13 cellular contexts compared by ENCODE assay signal in the genomic region with DNA sequence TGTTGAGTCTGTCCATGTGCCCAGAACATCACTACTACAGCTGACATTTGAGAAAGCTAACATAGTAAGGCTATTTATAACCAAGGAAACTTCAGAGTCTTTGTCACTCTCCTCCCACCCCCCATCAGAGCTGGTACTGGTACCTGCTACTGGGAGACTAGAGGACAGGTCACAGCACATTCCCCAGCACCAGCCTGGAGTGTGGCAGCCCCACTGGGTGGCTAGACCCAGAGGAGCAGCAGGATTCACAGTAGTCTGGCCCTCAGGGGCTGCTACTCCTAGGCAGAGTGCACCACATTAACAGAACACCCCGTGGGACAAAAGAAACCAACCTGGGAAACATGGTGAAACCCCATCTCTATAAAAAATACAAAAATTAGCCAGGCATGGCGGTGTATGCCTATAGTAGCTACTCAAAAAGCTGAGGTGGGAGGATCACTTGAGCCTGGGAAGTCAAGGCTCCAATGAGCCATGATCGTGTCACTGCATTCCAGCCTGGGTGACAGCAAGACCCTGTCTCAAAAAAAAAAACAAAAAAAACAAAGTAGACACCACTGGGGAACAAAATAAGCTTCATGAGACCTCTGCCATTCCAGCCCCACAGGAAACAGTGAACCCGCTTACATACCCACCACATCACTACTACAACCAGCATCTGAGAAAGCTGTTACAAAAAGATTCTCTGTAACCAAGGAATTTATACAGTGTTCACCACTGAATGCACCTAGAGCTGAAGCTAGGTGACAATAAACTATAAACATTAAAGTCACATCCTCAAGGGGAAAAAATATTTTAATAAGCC. TPM values are rescaled to one million over a fixed set of nuclear protein-coding genes. Genes with fewer than 3 reads are reported as not detected.
A peak's percentile ranks its signal among the peaks of the same experiment; 100 is the strongest.
DNase-seq lines count a peak whose midpoint lies in the region; ATAC-seq and TF ChIP-seq lines count a peak whose summit lies in the region.
"Had no signal": no experiment of that assay in that cellular context is flagged by ENCODE, and none has a peak within 500 bp of the region (broad histone marks: within the 10 kb centered on the region; RNA-seq: fewer than 3 reads in every experiment).

No MANE protein-coding gene starts in this region.

- in situ Hi-C loops in GM23248 (cut with MboI), result no loop called here

- H3K27ac Mint-ChIP-seq in CD8-positive, alpha-beta T cell, result peak overlapping the region; percentile 93
- H3K27ac Mint-ChIP-seq in activated CD8-positive, alpha-beta T cell treated with anti-CD3 and anti-CD28 coated beads, Interleukin-2, amount 10 ng/mL, durations not matched to agents 7 days and 5 days, result peak overlapping the region; percentile 90
- H3K27ac Mint-ChIP-seq in naive thymus-derived CD8-positive, alpha-beta T cell, result peak overlapping the region; percentile 88 to 96 (median 94)
- no peak overlapping the region for H3K27ac Mint-ChIP-seq in WTC11

- POLR2A ChIA-PET in CD8-positive, alpha-beta T cell (lab: Charles Lee), result interaction anchor here (0.6 to 4.7 kb wide), 10 partner anchors 17 to 246 kb away, joined by 3 to 42 read pairs (median 4); a partner anchor contains a TSS
- POLR2A ChIA-PET in activated CD8-positive, alpha-beta T cell treated with anti-CD3 and anti-CD28 coated beads, Interleukin-2, amount 10 ng/mL, durations not matched to agents 7 days and 5 days (lab: Charles Lee), result interaction anchor here (0.9 to 4.5 kb wide), 9 partner anchors 13 to 252 kb away, joined by 3 to 60 read pairs (median 7); a partner anchor contains a TSS
- POLR2A ChIA-PET in naive thymus-derived CD8-positive, alpha-beta T cell (lab: Charles Lee), result interaction anchor here (0.6 to 9.8 kb wide), 9 partner anchors 11 to 248 kb away, joined by 3 to 140 read pairs (median 4); a partner anchor contains a TSS
- POLR2A ChIA-PET in WTC11 (lab: Charles Lee), result no interaction called here

- peak overlapping the region; percentile 38 for H3K27ac ChIP-seq in CD8-positive, alpha-beta T cell (ENCODE audit: low read depth, low read length)
- H3K27ac ChIP-seq in GM23248, result no peak overlapping the region

- no peak overlapping the region for H3K9ac ChIP-seq in GM23248

- H3K4me2 ChIP-seq in GM23248 (ENCODE audit: unreplicated experiment), result peak overlapping the region; percentile 24

- no peaks in the 10 kb centered on the region for H3K27me3 Mint-ChIP-seq in CD8-positive, alpha-beta T cell (ENCODE audit: low read depth)
- no peaks in the 10 kb centered on the region for H3K27me3 Mint-ChIP-seq in activated CD8-positive, alpha-beta T cell treated with anti-CD3 and anti-CD28 coated beads, Interleukin-2, amount 10 ng/mL, durations not matched to agents 7 days and 5 days (ENCODE audit: low read depth)
- no peaks in the 10 kb centered on the region for H3K27me3 Mint-ChIP-seq in naive thymus-derived CD8-positive, alpha-beta T cell
- no peaks in the 10 kb centered on the region for H3K27me3 Mint-ChIP-seq in WTC11 (ENCODE audit: low read depth)

- WGBS in GM23248 (ENCODE audit: low coverage in 1 of 2, low lambda C conversion rate in 2 of 2, missing lambda C conversion rate in 2 of 2), 2 experiments, result 82 to 85% methylated on average over 4 of the region's 4 CpGs

- TF ChIP-seq CTCF in CD8-positive, alpha-beta T cell (IDR thresholded peaks at IDR 0.05), result no peak
- TF ChIP-seq CTCF in WTC11 (IDR thresholded peaks at IDR 0.05), result no peak

- H3K4me3 ChIP-seq in CD8-positive, alpha-beta T cell (ENCODE audit: low read depth, low read length), result peak overlapping the region; percentile 24
- no peak overlapping the region for H3K4me3 ChIP-seq in GM23248

- H3K9me2 ChIP-seq in GM23248 (ENCODE audit: insufficient read depth), result no peaks in the 10 kb centered on the region

- no peak overlapping the region for H2AFZ ChIP-seq in GM23248

- intact Hi-C loops in CD8-positive, alpha-beta T cell (cut with DNase I, micrococcal nuclease), result loop anchor here in 1 of 2 experiments (1.0 to 5.0 kb wide), 3 partner anchors 26 to 243 kb away; a partner anchor contains a TSS

- no peaks in the 10 kb centered on the region for H3F3A ChIP-seq in GM23248 (ENCODE audit: insufficient read depth)

- ATAC-seq in CD8-positive, alpha-beta T cell, result peak; percentile 49
- ATAC-seq in activated CD8-positive, alpha-beta T cell treated with anti-CD3 and anti-CD28 coated beads, Interleukin-2, amount 10 ng/mL, durations not matched to agents 7 days and 5 days, result peak; percentile 52
- ATAC-seq in naive thymus-derived CD8-positive, alpha-beta T cell, result peak; percentile 74 to 81
- ATAC-seq in WTC11, result no peak

- peaks cover 78% of the 10 kb centered on the region for H3K4me1 Mint-ChIP-seq in CD8-positive, alpha-beta T cell (ENCODE audit: low read depth)
- peaks cover 86% of the 10 kb centered on the region for H3K4me1 Mint-ChIP-seq in activated CD8-positive, alpha-beta T cell treated with anti-CD3 and anti-CD28 coated beads, Interleukin-2, amount 10 ng/mL, durations not matched to agents 7 days and 5 days (ENCODE audit: low read depth)
- H3K4me1 Mint-ChIP-seq in naive thymus-derived CD8-positive, alpha-beta T cell, result peaks cover 50 to 76% (median 70%) of the 10 kb centered on the region in 4 donors
- H3K4me1 Mint-ChIP-seq in WTC11, result no peaks in the 10 kb centered on the region

- CTCF ChIA-PET in CD8-positive, alpha-beta T cell (lab: Charles Lee), result interaction anchor here (1.2 to 2.2 kb wide), 3 partner anchors 27 to 33 kb away, joined by 4 to 8 read pairs (median 6); a partner anchor contains a TSS
- CTCF ChIA-PET in activated CD8-positive, alpha-beta T cell treated with anti-CD3 and anti-CD28 coated beads, Interleukin-2, amount 10 ng/mL, durations not matched to agents 7 days and 5 days (lab: Charles Lee), result interaction anchor here (1.0 to 4.9 kb wide), 13 partner anchors 11 to 243 kb away, joined by 3 to 34 read pairs (median 5); a partner anchor contains a TSS
- CTCF ChIA-PET in WTC11 (lab: Charles Lee), result interaction anchor here (0.5 kb wide), 1 partner anchor 427 kb away, joined by 6 read pairs; no protein-coding TSS in a partner anchor

- peak in 2 of 7 experiments; percentile 20 to 41 for DNase-seq in CD8-positive, alpha-beta T cell
- DNase-seq in GM23248 (no peak), SIG-M5 (lab: John Stamatoyannopoulos, UW) (no peak), NCI-H1417 (lab: John Stamatoyannopoulos, UW) (no peak), Kasumi-1 (lab: John Stamatoyannopoulos, UW) (no peak), WTC11 (ENCODE audit: low spot score) (no peak)
- DNase-seq in activated CD8-positive, alpha-beta T cell treated with anti-CD3 and anti-CD28 coated beads, Interleukin-2, amount 10 ng/mL, durations not matched to agents 7 days and 5 days, result peak; percentile 44
- DNase-seq in naive thymus-derived CD8-positive, alpha-beta T cell, result peak in 6 of 10 donors; percentile 33 to 71 (median 58)
- DNase-seq: activated gamma-delta T cell treated with Interleukin-2 at 50 U/mL for 16 hours; caudate nucleus; GDM1; NCI-H2227 treated with DMSO at 0.1 percent for 48 hours; stimulated activated CD4-positive, alpha-beta T cell treated with anti-CD3 and anti-CD28 coated beads, Interleukin-2, amount 100 ng/mL, for 48 hours had no signal

- H3K79me2 ChIP-seq in GM23248 (ENCODE audit: insufficient read depth), result no peaks in the 10 kb centered on the region

- H3K36me3 ChIP-seq in CD8-positive, alpha-beta T cell (ENCODE audit: insufficient read depth, low read length), result no peaks in the 10 kb centered on the region
- no peaks in the 10 kb centered on the region for H3K36me3 ChIP-seq in GM23248 (ENCODE audit: low read depth)

- H3K4me1 ChIP-seq in CD8-positive, alpha-beta T cell (ENCODE audit: insufficient read depth, low read length), result peaks cover 56% of the 10 kb centered on the region
- peaks cover 6% of the 10 kb centered on the region for H3K4me1 ChIP-seq in GM23248 (ENCODE audit: insufficient read depth)

- H3K4me3 Mint-ChIP-seq in CD8-positive, alpha-beta T cell, result peak overlapping the region; percentile 79
- peak overlapping the region; percentile 81 for H3K4me3 Mint-ChIP-seq in activated CD8-positive, alpha-beta T cell treated with anti-CD3 and anti-CD28 coated beads, Interleukin-2, amount 10 ng/mL, durations not matched to agents 7 days and 5 days
- peak overlapping the region; percentile 62 to 86 (median 75) for H3K4me3 Mint-ChIP-seq in naive thymus-derived CD8-positive, alpha-beta T cell
- no peak overlapping the region for H3K4me3 Mint-ChIP-seq in WTC11

- no peaks in the 10 kb centered on the region for H3K9me3 ChIP-seq in CD8-positive, alpha-beta T cell (ENCODE audit: low read length)
- H3K9me3 ChIP-seq in GM23248 (ENCODE audit: low read depth), result no peaks in the 10 kb centered on the region

- H3K9me3 Mint-ChIP-seq in CD8-positive, alpha-beta T cell, result no peaks in the 10 kb centered on the region
- peaks cover 9% of the 10 kb centered on the region for H3K9me3 Mint-ChIP-seq in activated CD8-positive, alpha-beta T cell treated with anti-CD3 and anti-CD28 coated beads, Interleukin-2, amount 10 ng/mL, durations not matched to agents 7 days and 5 days (ENCODE audit: insufficient read depth)
- H3K9me3 Mint-ChIP-seq in naive thymus-derived CD8-positive, alpha-beta T cell, result peaks cover 0 to 3% (median 0%) of the 10 kb centered on the region in 9 donors
- H3K9me3 Mint-ChIP-seq in WTC11, result no peaks in the 10 kb centered on the region

- H3K27me3 ChIP-seq in CD8-positive, alpha-beta T cell (ENCODE audit: insufficient read depth, low read length), result no peaks in the 10 kb centered on the region
- no peaks in the 10 kb centered on the region for H3K27me3 ChIP-seq in GM23248 (replicated peaks; ENCODE audit: insufficient read depth)

- H4K20me1 ChIP-seq in GM23248 (ENCODE audit: insufficient read depth), result no peaks in the 10 kb centered on the region

- H3K36me3 Mint-ChIP-seq in CD8-positive, alpha-beta T cell, result no peaks in the 10 kb centered on the region
- H3K36me3 Mint-ChIP-seq in activated CD8-positive, alpha-beta T cell treated with anti-CD3 and anti-CD28 coated beads, Interleukin-2, amount 10 ng/mL, durations not matched to agents 7 days and 5 days (ENCODE audit: low read depth), result peaks cover 22% of the 10 kb centered on the region
- H3K36me3 Mint-ChIP-seq in naive thymus-derived CD8-positive, alpha-beta T cell, result no peaks in the 10 kb centered on the region
- no peaks in the 10 kb centered on the region for H3K36me3 Mint-ChIP-seq in WTC11

RNA-seq across cellular contexts. Expression of a gene that starts 26.3 kb away (rescaled TPM):
- total RNA-seq in CD8-positive, alpha-beta T cell, result 100 to 1,000 TPM; 334 to 371 TPM
- total RNA-seq in GM23248 (2014; rRNA removed; shearing (Covaris generic)), result 0.13 TPM in 1 of 2 replicates, not detected in the other
- 0.41 and 0.46 TPM in 2 replicates for polyA plus RNA-seq in GM23248 (2016; fragmentation: Nextera tagmentation; extraction: Ambion mirVana)
- 10 to 100 TPM; 45.8 to 50.8 TPM for total RNA-seq in activated CD8-positive, alpha-beta T cell treated with anti-CD3 and anti-CD28 coated beads, Interleukin-2, amount 10 ng/mL, durations not matched to agents 7 days and 5 days
- total RNA-seq in naive thymus-derived CD8-positive, alpha-beta T cell, result 10 to 100 TPM; 28.2 to 30.7 TPM
- 10 to 100 TPM; 36.0 to 43.8 (median 41.6) TPM for polyA plus RNA-seq in naive thymus-derived CD8-positive, alpha-beta T cell
- 0.92 to 3.1 TPM (median 0.96 TPM) in 3 replicates for total RNA-seq in WTC11 (2021)

Comparison
In these comparisons a context has a peak if more than half of its experiments do, and no peak if none do; other contexts are left out.
1. DNase-seq: peak in activated CD8-positive, alpha-beta T cell treated with anti-CD3 and anti-CD28 coated beads, Interleukin-2, amount 10 ng/mL, durations not matched to agents 7 days and 5 days (single experiment) and naive thymus-derived CD8-positive, alpha-beta T cell (6 of 10); none in GM23248 (single experiment), SIG-M5 (single experiment), NCI-H1417 (0 of 3), Kasumi-1 (0 of 2) and WTC11 (single experiment).